In the genomic region with DNA sequence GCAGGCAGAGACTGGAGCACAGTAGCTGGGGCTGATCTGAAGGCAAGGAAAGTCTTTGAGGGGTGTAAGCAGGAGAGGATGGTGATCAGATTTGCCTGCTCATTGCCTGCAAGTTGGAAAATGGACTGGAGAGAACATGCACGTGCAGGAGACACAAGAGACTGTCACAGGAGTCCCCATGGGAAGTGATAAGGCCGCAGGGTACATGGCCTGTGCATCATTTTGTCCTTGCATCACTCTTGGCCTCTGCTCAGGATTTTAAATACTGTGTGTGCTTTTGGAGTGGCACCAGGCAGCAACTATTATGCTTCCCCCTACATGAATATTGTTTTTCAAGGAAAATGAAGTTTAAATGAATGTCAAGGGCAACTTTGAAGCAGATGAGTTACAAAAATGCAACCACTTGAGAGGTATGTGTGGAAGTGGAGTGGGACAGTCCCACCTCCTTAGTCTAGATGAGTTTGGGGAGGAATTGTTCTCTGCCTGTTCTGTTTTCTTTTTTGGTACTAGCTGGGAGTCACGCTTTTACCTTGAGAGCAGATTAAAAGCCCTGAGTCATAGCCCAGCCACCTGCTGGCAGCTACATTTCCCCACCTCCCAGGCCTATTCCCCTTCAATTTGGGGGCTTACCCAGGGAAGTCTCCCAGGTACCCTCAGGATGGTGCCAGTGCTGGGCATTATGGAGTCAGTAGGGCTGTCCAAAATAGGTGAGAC, we compare ENCODE assay signal across 24 cellular contexts. TPM values are rescaled to one million over a fixed set of nuclear protein-coding genes. Genes with fewer than 3 reads are reported as not detected.
"Had no signal": no experiment of that assay in that cellular context is flagged by ENCODE, and none has a peak within 500 bp of the region (broad histone marks: within the 10 kb centered on the region; RNA-seq: fewer than 3 reads in every experiment).

No MANE protein-coding gene starts in this region.

- H3K9me3 ChIP-seq: SJCRH30, SK-N-SH had no signal

- H3K36me3 ChIP-seq: SJCRH30, WERI-Rb-1 had no signal

- H3K27me3 ChIP-seq: SJCRH30 had no signal

- H3K4me3 ChIP-seq: K562, SJCRH30 had no signal

- ATAC-seq: activated CD4-positive, alpha-beta T cell treated with anti-CD3 and anti-CD28 coated beads for 36 hours; activated T-helper 17 cell treated with anti-CD3 and anti-CD28 coated beads, Interleukin-2, amount 50 U/mL, for 72 hours; K562 had no signal

- DNase-seq: activated CD4-positive, alpha-beta memory T cell treated with anti-CD3 and anti-CD28 coated beads, Interleukin-2, amount 10 ng/mL, durations not matched to agents 7 days and 5 days; activated CD4-positive, alpha-beta T cell treated with anti-CD3 and anti-CD28 coated beads for 36 hours; activated CD4-positive, alpha-beta T cell treated with anti-CD3 and anti-CD28 coated beads, Interleukin-2, amount 50 U/mL, for 1 hour; activated gamma-delta T cell; activated naive CD4-positive, alpha-beta T cell treated with anti-CD3 and anti-CD28 coated beads for 36 hours; activated T-cell treated with anti-CD3 and anti-CD28 coated beads for 4 hours; activated T-cell treated with anti-CD3 and anti-CD28 coated beads, Interleukin-2, amount 50 U/mL, for 48 hours; Karpas-422; NCI-H1105 treated with DMSO at 0.1 percent for 48 hours; NCI-H1436 treated with DMSO at 0.1 percent for 48 hours; NCI-H187; NCI-H2081; NCI-H526; NCI-H82; SJCRH30; SK-N-SH; T-helper 1 cell; WERI-Rb-1 had no signal

- FAIRE-seq: K562 had no signal

- H3K4me1 ChIP-seq: SJCRH30 had no signal

- H3K27ac ChIP-seq: SJCRH30, WERI-Rb-1 had no signal

RNA-seq across cellular contexts. Expression of gene MAPK4, which starts 19.3 kb away (rescaled TPM):
- total RNA-seq: activated CD4-positive, alpha-beta memory T cell treated with anti-CD3 and anti-CD28 coated beads, Interleukin-2, amount 10 ng/mL, durations not matched to agents 7 days and 5 days; activated CD4-positive, alpha-beta T cell treated with anti-CD3 and anti-CD28 coated beads for 36 hours; activated CD8-positive, alpha-beta memory T cell treated with anti-CD3 and anti-CD28 coated beads for 36 hours; activated naive CD4-positive, alpha-beta T cell treated with anti-CD3 and anti-CD28 coated beads for 36 hours; activated T-helper 17 cell treated with anti-CD3 and anti-CD28 coated beads, Interleukin-2, amount 50 U/mL, for 72 hours; K562; OCI-LY7; RPMI7951; SJCRH30; T-helper 2 cell treated with Interferon-gamma antibody and Interleukin-4, amounts not matched to agents 100 ng/mL and 5 ng/mL, for 36 hours had no signal
